In genomic region chr1:39981957-39982356, GRCh38 we compare ENCODE assay signal across 12 cellular contexts.
DNase-seq lines count a peak whose midpoint lies in the region; FAIRE-seq and TF ChIP-seq lines count a peak whose summit lies in the region.
"Had no signal": no experiment of that assay in that cellular context is flagged by ENCODE, and none has a peak within 500 bp of the region (broad histone marks: within the 10 kb centered on the region; RNA-seq: fewer than 3 reads in every experiment).

No MANE protein-coding gene starts in this region.

- no peak for FAIRE-seq in D721Med (lab: Jason Lieb, UNC)

- TF ChIP-seq CTCF in AG04449 (IDR thresholded peaks at IDR 0.05; ENCODE audit: insufficient read depth, low read length, missing control alignments), result no peak
- no peak for TF ChIP-seq CTCF in astrocyte of the spinal cord (IDR thresholded peaks at IDR 0.05; ENCODE audit: low read depth, low read length)
- no peak for TF ChIP-seq CTCF in D721Med (IDR thresholded peaks at IDR 0.05; ENCODE audit: insufficient read depth, missing control alignments)

- POLR2A ChIA-PET in AG04449 (lab: Yijun Ruan, JAX), result interaction anchor here (0.8 kb wide), 1 partner anchor 183 kb away, joined by 3 read pairs; no protein-coding TSS in a partner anchor

- no peak overlapping the region for H3K4me3 ChIP-seq in AG04449 (ENCODE audit: low read depth, low read length)
- no peak overlapping the region for H3K4me3 ChIP-seq in astrocyte of the spinal cord (ENCODE audit: low read depth, low read length)
- H3K4me3 ChIP-seq: lung, skin epidermis had no signal

- in situ Hi-C loops in astrocyte of the spinal cord (cut with HindIII; ENCODE audit: low sequenced_read_pairs), result no loop called here

- CTCF ChIA-PET in AG04449 (lab: Yijun Ruan, JAX), result interaction anchor here (0.7 to 3.0 kb wide), 7 partner anchors 8 to 167 kb away, joined by 3 to 25 read pairs (median 6); no protein-coding TSS in a partner anchor

- DNase-seq in AG04449 (ENCODE audit: low read depth, low spot score) (peak; percentile 67), HS-27A (ENCODE audit: low read depth) (peak; percentile 65), astrocyte of the spinal cord (ENCODE audit: low read depth, low spot score) (peak; percentile 84), islet precursor cell (peak; percentile 98), NCI-H1092 (lab: John Stamatoyannopoulos, UW) (no peak), MV-4-11 (lab: John Stamatoyannopoulos, UW) (no peak), OCI-M2 (lab: John Stamatoyannopoulos, UW; ENCODE audit: unreplicated experiment) (no peak), D721Med (ENCODE audit: insufficient read length, low spot score) (no peak)
- DNase-seq: effector memory CD8-positive, alpha-beta T cell; T-cell had no signal

Comparison
In these comparisons a context has a peak if more than half of its experiments do, and no peak if none do; other contexts are left out.
1. DNase-seq: peak in AG04449 (single experiment), HS-27A (single experiment), astrocyte of the spinal cord (single experiment) and islet precursor cell (single experiment); none in NCI-H1092 (single experiment), MV-4-11 (single experiment), OCI-M2 (single experiment) and D721Med (single experiment).